In genomic region chr19:1057185-1057857, GRCh38 we compare ENCODE assay signal across 8 cellular contexts. TPM values are rescaled to one million over a fixed set of nuclear protein-coding genes. Genes with fewer than 3 reads are reported as not detected.
DNase-seq lines count a peak whose midpoint lies in the region; ATAC-seq, FAIRE-seq and TF ChIP-seq lines count a peak whose summit lies in the region.

No MANE protein-coding gene starts in this region.

- 49% methylated on average over 3 of the region's 3 CpGs for WGBS in A549 (ENCODE audit: missing lambda C conversion rate)

- peak; percentile 53 to 60 for TF ChIP-seq RAD21 in A549 (conservative IDR thresholded peaks at IDR 0.05 in 1 of 2, IDR thresholded peaks at IDR 0.05 in 1 of 2)

- H3K27ac ChIP-seq in A549 (no peak overlapping the region), caudate nucleus (ENCODE audit: low read depth, low read length) (no peak overlapping the region)

- TF ChIP-seq CTCF in A549 (IDR thresholded peaks at IDR 0.05) = peak; percentile 52
- peak; percentile 46 for TF ChIP-seq CTCF in epithelial cell of proximal tubule (conservative IDR thresholded peaks at IDR 0.05; ENCODE audit: low read depth, low read length)

- no peak for TF ChIP-seq EP300 in A549 (IDR thresholded peaks at IDR 0.05)

- no peak overlapping the region for H3K4me3 ChIP-seq in A549
- no peak overlapping the region for H3K4me3 ChIP-seq in epithelial cell of proximal tubule (ENCODE audit: low read depth, low read length)

- intact Hi-C loops in posterior vena cava (cut with DNase I) = no loop called here

- no peak for FAIRE-seq in A549 (lab: Jason Lieb, UNC)

- POLR2A ChIA-PET in A549 (lab: Yijun Ruan, JAX) = no interaction called here

- no peak for TF ChIP-seq POLR2A in A549 (IDR thresholded peaks at IDR 0.05; ENCODE audit: low read length)

- DNase-seq in A549 (ENCODE audit: low read depth in 1 of 2, low spot score in 1 of 2) (peak in 1 of 2 experiments; percentile 58), GM19238 (ENCODE audit: insufficient read length, low spot score) (peak; percentile 45), epithelial cell of proximal tubule (ENCODE audit: low read depth) (no peak), caudate nucleus (lab: John Stamatoyannopoulos, UW) (no peak), Ammon's horn (ENCODE audit: low spot score) (no peak), posterior vena cava (ENCODE audit: low spot score) (no peak)

- no peaks in the 10 kb centered on the region for H3K9me3 ChIP-seq in A549

- no peak overlapping the region for H3K4me2 ChIP-seq in A549

- ATAC-seq in A549 = peak; percentile 81 to 84
- ATAC-seq in SK-N-SH treated with all-trans-retinoic acid at 6 μM for 48 hours = 0 out of 3 replicates have a peak, but pooled peaks have one; percentile 21
- ATAC-seq in HG02938 (IDR thresholded peaks at IDR 0.05; ENCODE audit: unreplicated experiment) = no peak

- CTCF ChIA-PET in A549 (lab: Yijun Ruan, JAX) = interaction anchor here (0.5 to 3.5 kb wide), 22 partner anchors 8 to 229 kb away, joined by 3 to 18 read pairs (median 4); no protein-coding TSS in a partner anchor

- H3K4me1 ChIP-seq in A549 = no peaks in the 10 kb centered on the region

TF ChIP-seq in A549, 52 proteins besides CTCF, POLR2A, EP300 and RAD21:
- TF ChIP-seq FOXS1 (CRISPR knock-in tag; IDR thresholded peaks at IDR 0.05) = no peak
- TF ChIP-seq SMC3 (IDR thresholded peaks at IDR 0.05) = peak; percentile 60

TF ChIP-seq in SK-N-SH treated with all-trans-retinoic acid at 6 μM for 48 hours, 23 proteins besides CTCF, POLR2A, EP300 and RAD21:
- TF ChIP-seq GLIS3 (CRISPR knock-in tag; IDR thresholded peaks at IDR 0.05) (no peak), BACH2 (CRISPR knock-in tag; IDR thresholded peaks at IDR 0.05; ENCODE audit: borderline replicate concordance) (no peak), PATZ1 (CRISPR knock-in tag; IDR thresholded peaks at IDR 0.05; ENCODE audit: borderline replicate concordance) (no peak), RARB (CRISPR knock-in tag; IDR thresholded peaks at IDR 0.05) (no peak), ISL1 (CRISPR knock-in tag; IDR thresholded peaks at IDR 0.05) (no peak)
TF ChIP-seq in SK-N-SH treated with all-trans-retinoic acid at 6 μM for 48 hours: peak in this region for 0.

RNA-seq across cellular contexts. Expression of gene ARHGAP45, which starts 9.6 kb away (rescaled TPM):
- polyA plus RNA-seq in A549 (2011; rRNA removed) (0.48 and 1.2 TPM in 2 replicates), A549 (2017; fragmentation: RNase III; extraction: RNeasy Plus Mini Kit Qiagen cat#74134 plus additional on column Dnase treatment) (1.5 to 1.9 TPM (median 1.8 TPM) in 3 replicates)
- 2.1 and 2.6 TPM in 2 replicates for polyA plus RNA-seq in A549 (2012; cell fraction: cytosol; rRNA removed)
- polyA plus RNA-seq in A549 (2012; cell fraction: nucleus; rRNA removed) = 7.8 and 8.6 TPM in 2 replicates
- polyA minus RNA-seq in A549 (2011; rRNA and poly(A)+ RNA removed) = 0.58 and 0.88 TPM in 2 replicates
- total RNA-seq in epithelial cell of proximal tubule (6.2 and 6.7 TPM in 2 replicates), posterior vena cava (10 to 100 TPM in 1 of 2 donors, 1 to 10 TPM in 1; 10.0 to 26.8 TPM)

RNA-seq across cellular contexts. Expression of gene ABCA7, which starts 17.4 kb away (rescaled TPM):
- polyA plus RNA-seq in A549 (2011; rRNA removed) = 5.0 and 6.6 TPM in 2 replicates
- polyA plus RNA-seq in A549 (2012; cell fraction: cytosol; rRNA removed) = 7.9 and 9.1 TPM in 2 replicates
- 53.4 and 59.9 TPM in 2 replicates for polyA plus RNA-seq in A549 (2012; cell fraction: nucleus; rRNA removed)
- 8.8 to 13.5 TPM (median 12.6 TPM) in 3 replicates for polyA plus RNA-seq in A549 (2017; fragmentation: RNase III; extraction: RNeasy Plus Mini Kit Qiagen cat#74134 plus additional on column Dnase treatment)
- 9.6 and 10.5 TPM in 2 replicates for polyA minus RNA-seq in A549 (2011; rRNA and poly(A)+ RNA removed)
- 4.3 and 9.7 TPM in 2 replicates for total RNA-seq in epithelial cell of proximal tubule
- total RNA-seq in posterior vena cava = 1 to 10 TPM; 4.0 to 4.4 TPM

RNA-seq across cellular contexts. Expression of gene CNN2, which starts 30.9 kb away (rescaled TPM):
- 31.7 and 32.2 TPM in 2 replicates for polyA plus RNA-seq in A549 (2011; rRNA removed)
- 102 and 104 TPM in 2 replicates for polyA plus RNA-seq in A549 (2012; cell fraction: cytosol; rRNA removed)
- polyA plus RNA-seq in A549 (2012; cell fraction: nucleus; rRNA removed) = 111 TPM in 2 replicates
- polyA plus RNA-seq in A549 (2017; fragmentation: RNase III; extraction: RNeasy Plus Mini Kit Qiagen cat#74134 plus additional on column Dnase treatment) = 99.3 to 115 TPM (median 101 TPM) in 3 replicates
- polyA minus RNA-seq in A549 (2011; rRNA and poly(A)+ RNA removed) = 94.3 and 125 TPM in 2 replicates
- 164 and 281 TPM in 2 replicates for total RNA-seq in epithelial cell of proximal tubule
- total RNA-seq in posterior vena cava = 100 to 1,000 TPM in 1 of 2 donors, 10 to 100 TPM in 1; 94.7 to 136 TPM

RNA-seq across cellular contexts. Expression of gene RNU6-2, which starts 36.0 kb away (rescaled TPM):
- polyA plus RNA-seq in A549 (2011; rRNA removed) = not detected in 2 replicates
- polyA plus RNA-seq in A549 (2012; cell fraction: cytosol; rRNA removed) = not detected in 2 replicates
- polyA plus RNA-seq in A549 (2012; cell fraction: nucleus; rRNA removed) = not detected in 2 replicates
- polyA plus RNA-seq in A549 (2017; fragmentation: RNase III; extraction: RNeasy Plus Mini Kit Qiagen cat#74134 plus additional on column Dnase treatment) = not detected in 3 replicates
- polyA minus RNA-seq in A549 (2011; rRNA and poly(A)+ RNA removed) = under 0.01 TPM in 1 of 2 replicates, not detected in the other
- total RNA-seq in epithelial cell of proximal tubule = not detected in 2 replicates
- total RNA-seq in posterior vena cava = not detected

RNA-seq across cellular contexts. Expression of gene TMEM259, which starts 36.4 kb away (rescaled TPM):
- polyA plus RNA-seq in A549 (2011; rRNA removed) = 45.6 and 53.3 TPM in 2 replicates
- 106 and 148 TPM in 2 replicates for polyA plus RNA-seq in A549 (2012; cell fraction: cytosol; rRNA removed)
- polyA plus RNA-seq in A549 (2012; cell fraction: nucleus; rRNA removed) = 608 and 842 TPM in 2 replicates
- polyA plus RNA-seq in A549 (2017; fragmentation: RNase III; extraction: RNeasy Plus Mini Kit Qiagen cat#74134 plus additional on column Dnase treatment) = 71.1 to 82.2 TPM (median 78.3 TPM) in 3 replicates
- 41.2 and 48.5 TPM in 2 replicates for polyA minus RNA-seq in A549 (2011; rRNA and poly(A)+ RNA removed)
- total RNA-seq in epithelial cell of proximal tubule = 155 and 193 TPM in 2 replicates
- 10 to 100 TPM; 96.5 to 99.8 TPM for total RNA-seq in posterior vena cava
